In the genomic region with DNA sequence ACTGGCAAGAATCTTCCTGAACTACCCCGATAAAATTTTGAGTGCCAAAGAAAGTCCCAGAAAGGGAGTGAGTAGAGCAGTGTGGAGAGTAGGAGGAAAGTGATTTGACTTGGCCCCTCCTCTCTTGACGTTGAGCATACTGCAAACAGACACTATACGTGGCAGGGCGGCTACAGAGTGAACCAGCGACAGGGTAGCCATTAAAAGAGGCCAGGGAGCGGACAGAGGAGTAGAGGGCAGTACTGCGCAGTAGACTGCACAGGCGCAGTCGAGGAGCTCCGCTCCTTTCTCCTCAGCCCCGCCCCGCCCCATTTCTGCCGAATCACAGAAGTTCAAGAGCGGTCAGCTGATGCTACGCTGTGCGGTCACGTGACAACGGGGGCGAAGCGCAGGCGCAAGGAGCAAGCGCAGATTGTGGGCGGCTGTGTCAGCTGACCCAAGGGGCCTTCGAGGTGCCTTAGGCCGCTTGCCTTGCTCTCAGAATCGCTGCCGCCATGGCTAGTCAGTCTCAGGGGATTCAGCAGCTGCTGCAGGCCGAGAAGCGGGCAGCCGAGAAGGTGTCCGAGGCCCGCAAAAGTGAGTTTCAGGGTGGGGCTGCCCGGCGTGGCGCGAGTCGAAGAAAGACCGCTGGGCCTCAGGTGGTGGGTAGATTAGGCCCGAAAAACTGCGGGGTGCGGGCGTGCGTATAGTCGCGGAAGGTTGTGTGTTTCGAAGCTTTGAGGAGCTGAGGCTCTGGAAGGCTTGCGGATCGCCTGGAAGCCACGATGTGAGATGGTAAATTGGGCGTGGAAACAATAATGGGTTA, we compare ENCODE assay signal across 1 cellular context.
A peak's percentile ranks its signal among the peaks of the same experiment; 100 is the strongest.
TF ChIP-seq lines count a peak whose summit lies in the region.

A gene with protein sequence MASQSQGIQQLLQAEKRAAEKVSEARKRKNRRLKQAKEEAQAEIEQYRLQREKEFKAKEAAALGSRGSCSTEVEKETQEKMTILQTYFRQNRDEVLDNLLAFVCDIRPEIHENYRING (plus strand): TSS at position 425 of the 805 bp plus-strand sequence. CDS start 70 bp downstream, at position 495.

TF ChIP-seq in A549, 52 proteins besides CTCF, POLR2A, EP300 and RAD21 (continued from another document):
- TF ChIP-seq, protein P1, sequence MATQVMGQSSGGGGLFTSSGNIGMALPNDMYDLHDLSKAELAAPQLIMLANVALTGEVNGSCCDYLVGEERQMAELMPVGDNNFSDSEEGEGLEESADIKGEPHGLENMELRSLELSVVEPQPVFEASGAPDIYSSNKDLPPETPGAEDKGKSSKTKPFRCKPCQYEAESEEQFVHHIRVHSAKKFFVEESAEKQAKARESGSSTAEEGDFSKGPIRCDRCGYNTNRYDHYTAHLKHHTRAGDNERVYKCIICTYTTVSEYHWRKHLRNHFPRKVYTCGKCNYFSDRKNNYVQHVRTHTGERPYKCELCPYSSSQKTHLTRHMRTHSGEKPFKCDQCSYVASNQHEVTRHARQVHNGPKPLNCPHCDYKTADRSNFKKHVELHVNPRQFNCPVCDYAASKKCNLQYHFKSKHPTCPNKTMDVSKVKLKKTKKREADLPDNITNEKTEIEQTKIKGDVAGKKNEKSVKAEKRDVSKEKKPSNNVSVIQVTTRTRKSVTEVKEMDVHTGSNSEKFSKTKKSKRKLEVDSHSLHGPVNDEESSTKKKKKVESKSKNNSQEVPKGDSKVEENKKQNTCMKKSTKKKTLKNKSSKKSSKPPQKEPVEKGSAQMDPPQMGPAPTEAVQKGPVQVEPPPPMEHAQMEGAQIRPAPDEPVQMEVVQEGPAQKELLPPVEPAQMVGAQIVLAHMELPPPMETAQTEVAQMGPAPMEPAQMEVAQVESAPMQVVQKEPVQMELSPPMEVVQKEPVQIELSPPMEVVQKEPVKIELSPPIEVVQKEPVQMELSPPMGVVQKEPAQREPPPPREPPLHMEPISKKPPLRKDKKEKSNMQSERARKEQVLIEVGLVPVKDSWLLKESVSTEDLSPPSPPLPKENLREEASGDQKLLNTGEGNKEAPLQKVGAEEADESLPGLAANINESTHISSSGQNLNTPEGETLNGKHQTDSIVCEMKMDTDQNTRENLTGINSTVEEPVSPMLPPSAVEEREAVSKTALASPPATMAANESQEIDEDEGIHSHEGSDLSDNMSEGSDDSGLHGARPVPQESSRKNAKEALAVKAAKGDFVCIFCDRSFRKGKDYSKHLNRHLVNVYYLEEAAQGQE (IDR thresholded peaks at IDR 0.05), result no peak
- TF ChIP-seq PHF8 (IDR thresholded peaks at IDR 0.05; ENCODE audit: borderline replicate concordance, low read depth), result peak; percentile 91
- TF ChIP-seq TP53 (CRISPR knock-in tag; IDR thresholded peaks at IDR 0.05), result no peak
- TF ChIP-seq HOXA7 (CRISPR knock-in tag; IDR thresholded peaks at IDR 0.05), result no peak
- no peak for TF ChIP-seq TFCP2L1 (CRISPR knock-in tag; IDR thresholded peaks at IDR 0.05)
- TF ChIP-seq, protein P2, sequence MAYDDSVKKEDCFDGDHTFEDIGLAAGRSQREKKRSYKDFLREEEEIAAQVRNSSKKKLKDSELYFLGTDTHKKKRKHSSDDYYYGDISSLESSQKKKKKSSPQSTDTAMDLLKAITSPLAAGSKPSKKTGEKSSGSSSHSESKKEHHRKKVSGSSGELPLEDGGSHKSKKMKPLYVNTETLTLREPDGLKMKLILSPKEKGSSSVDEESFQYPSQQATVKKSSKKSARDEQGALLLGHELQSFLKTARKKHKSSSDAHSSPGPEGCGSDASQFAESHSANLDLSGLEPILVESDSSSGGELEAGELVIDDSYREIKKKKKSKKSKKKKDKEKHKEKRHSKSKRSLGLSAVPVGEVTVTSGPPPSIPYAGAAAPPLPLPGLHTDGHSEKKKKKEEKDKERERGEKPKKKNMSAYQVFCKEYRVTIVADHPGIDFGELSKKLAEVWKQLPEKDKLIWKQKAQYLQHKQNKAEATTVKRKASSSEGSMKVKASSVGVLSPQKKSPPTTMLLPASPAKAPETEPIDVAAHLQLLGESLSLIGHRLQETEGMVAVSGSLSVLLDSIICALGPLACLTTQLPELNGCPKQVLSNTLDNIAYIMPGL (CRISPR knock-in tag; IDR thresholded peaks at IDR 0.05; ENCODE audit: borderline replicate concordance), result no peak
- no peak for TF ChIP-seq CEBPB (IDR thresholded peaks at IDR 0.05)
- TF ChIP-seq HEYL (CRISPR knock-in tag; IDR thresholded peaks at IDR 0.05), result no peak
- peak; percentile 81; the same call in 1 of the 2 replicates for TF ChIP-seq KDM5A (IDR thresholded peaks at IDR 0.05)
- no peak for TF ChIP-seq CBX2 (IDR thresholded peaks at IDR 0.05; ENCODE audit: borderline replicate concordance, low read depth)
- no peak for TF ChIP-seq FOSB (CRISPR knock-in tag; IDR thresholded peaks at IDR 0.05)
- TF ChIP-seq, protein P3, sequence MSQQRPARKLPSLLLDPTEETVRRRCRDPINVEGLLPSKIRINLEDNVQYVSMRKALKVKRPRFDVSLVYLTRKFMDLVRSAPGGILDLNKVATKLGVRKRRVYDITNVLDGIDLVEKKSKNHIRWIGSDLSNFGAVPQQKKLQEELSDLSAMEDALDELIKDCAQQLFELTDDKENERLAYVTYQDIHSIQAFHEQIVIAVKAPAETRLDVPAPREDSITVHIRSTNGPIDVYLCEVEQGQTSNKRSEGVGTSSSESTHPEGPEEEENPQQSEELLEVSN (IDR thresholded peaks at IDR 0.05; ENCODE audit: borderline replicate concordance, low read depth), result peak; percentile 59; the same call in 1 of the 2 replicates
- TF ChIP-seq, protein P4, sequence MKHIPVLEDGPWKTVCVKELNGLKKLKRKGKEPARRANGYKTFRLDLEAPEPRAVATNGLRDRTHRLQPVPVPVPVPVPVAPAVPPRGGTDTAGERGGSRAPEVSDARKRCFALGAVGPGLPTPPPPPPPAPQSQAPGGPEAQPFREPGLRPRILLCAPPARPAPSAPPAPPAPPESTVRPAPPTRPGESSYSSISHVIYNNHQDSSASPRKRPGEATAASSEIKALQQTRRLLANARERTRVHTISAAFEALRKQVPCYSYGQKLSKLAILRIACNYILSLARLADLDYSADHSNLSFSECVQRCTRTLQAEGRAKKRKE (CRISPR knock-in tag; IDR thresholded peaks at IDR 0.05; ENCODE audit: low read depth), result no peak
- no peak for TF ChIP-seq POLR2AphosphoS2 (conservative IDR thresholded peaks at IDR 0.05; ENCODE audit: low read length)
- peak; percentile 12; the same call in 1 of the 2 replicates for TF ChIP-seq BHLHE40 (IDR thresholded peaks at IDR 0.05; ENCODE audit: low read depth, low read length)
- TF ChIP-seq RFX5 (IDR thresholded peaks at IDR 0.05), result no peak
- no peak for TF ChIP-seq CHD2 (IDR thresholded peaks at IDR 0.05; ENCODE audit: low read length, partially characterized antibody)
- no peak for TF ChIP-seq RCOR1 (IDR thresholded peaks at IDR 0.05; ENCODE audit: low read depth, low read length)
- no peak for TF ChIP-seq ZSCAN20 (CRISPR knock-in tag; IDR thresholded peaks at IDR 0.05)
- TF ChIP-seq RNF2 (IDR thresholded peaks at IDR 0.05; ENCODE audit: borderline replicate concordance, low read depth), result no peak
- TF ChIP-seq CBX8 (IDR thresholded peaks at IDR 0.05), result no peak
- TF ChIP-seq MYC (IDR thresholded peaks at IDR 0.05; ENCODE audit: borderline replicate concordance, low read length), result no peak
- TF ChIP-seq JUN (IDR thresholded peaks at IDR 0.05), result peak; percentile 77 to 87; a peak in 4 of 5 replicates
- TF ChIP-seq NPAS2 (CRISPR knock-in tag; IDR thresholded peaks at IDR 0.05; ENCODE audit: borderline replicate concordance), result no peak
- TF ChIP-seq MAFK (IDR thresholded peaks at IDR 0.05; ENCODE audit: partially characterized antibody), result peak; percentile 77
- peak; percentile 27; the same call in 1 of the 2 replicates for TF ChIP-seq NFE2L2 (conservative IDR thresholded peaks at IDR 0.05; ENCODE audit: low read length)
- peak; percentile 15; the same call in 1 of the 2 replicates for TF ChIP-seq GATA3 (IDR thresholded peaks at IDR 0.05; ENCODE audit: borderline replicate concordance)
- no peak for TF ChIP-seq KDM1A (IDR thresholded peaks at IDR 0.05; ENCODE audit: low read depth)
- TF ChIP-seq EHF (CRISPR knock-in tag; IDR thresholded peaks at IDR 0.05), result no peak
- TF ChIP-seq, protein P5, sequence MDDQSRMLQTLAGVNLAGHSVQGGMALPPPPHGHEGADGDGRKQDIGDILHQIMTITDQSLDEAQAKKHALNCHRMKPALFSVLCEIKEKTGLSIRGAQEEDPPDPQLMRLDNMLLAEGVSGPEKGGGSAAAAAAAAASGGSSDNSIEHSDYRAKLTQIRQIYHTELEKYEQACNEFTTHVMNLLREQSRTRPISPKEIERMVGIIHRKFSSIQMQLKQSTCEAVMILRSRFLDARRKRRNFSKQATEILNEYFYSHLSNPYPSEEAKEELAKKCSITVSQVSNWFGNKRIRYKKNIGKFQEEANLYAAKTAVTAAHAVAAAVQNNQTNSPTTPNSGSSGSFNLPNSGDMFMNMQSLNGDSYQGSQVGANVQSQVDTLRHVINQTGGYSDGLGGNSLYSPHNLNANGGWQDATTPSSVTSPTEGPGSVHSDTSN (IDR thresholded peaks at IDR 0.05), result 0 out of 2 replicates have a peak, but pooled peaks have one; percentile 39
- TF ChIP-seq EHMT2 (IDR thresholded peaks at IDR 0.05; ENCODE audit: low read depth), result no peak
- TF ChIP-seq RARB (CRISPR knock-in tag; IDR thresholded peaks at IDR 0.05), result no peak
- TF ChIP-seq, protein P6, sequence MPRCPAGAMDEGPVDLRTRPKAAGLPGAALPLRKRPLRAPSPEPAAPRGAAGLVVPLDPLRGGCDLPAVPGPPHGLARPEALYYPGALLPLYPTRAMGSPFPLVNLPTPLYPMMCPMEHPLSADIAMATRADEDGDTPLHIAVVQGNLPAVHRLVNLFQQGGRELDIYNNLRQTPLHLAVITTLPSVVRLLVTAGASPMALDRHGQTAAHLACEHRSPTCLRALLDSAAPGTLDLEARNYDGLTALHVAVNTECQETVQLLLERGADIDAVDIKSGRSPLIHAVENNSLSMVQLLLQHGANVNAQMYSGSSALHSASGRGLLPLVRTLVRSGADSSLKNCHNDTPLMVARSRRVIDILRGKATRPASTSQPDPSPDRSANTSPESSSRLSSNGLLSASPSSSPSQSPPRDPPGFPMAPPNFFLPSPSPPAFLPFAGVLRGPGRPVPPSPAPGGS (IDR thresholded peaks at IDR 0.05), result peak; percentile 45; the same call in 2 of the 3 replicates
- no peak for TF ChIP-seq FOSL2 (IDR thresholded peaks at IDR 0.05)
- peak; percentile 38; the same call in 1 of the 2 replicates for TF ChIP-seq FOSL2 (CRISPR knock-in tag; IDR thresholded peaks at IDR 0.05)
- TF ChIP-seq SMC3 (IDR thresholded peaks at IDR 0.05), result 0 out of 3 replicates have a peak, but pooled peaks have one; percentile 22
- no peak for TF ChIP-seq HOXB5 (CRISPR knock-in tag; IDR thresholded peaks at IDR 0.05)
- TF ChIP-seq, protein P7, sequence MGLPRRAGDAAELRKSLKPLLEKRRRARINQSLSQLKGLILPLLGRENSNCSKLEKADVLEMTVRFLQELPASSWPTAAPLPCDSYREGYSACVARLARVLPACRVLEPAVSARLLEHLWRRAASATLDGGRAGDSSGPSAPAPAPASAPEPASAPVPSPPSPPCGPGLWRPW (IDR thresholded peaks at IDR 0.05), result no peak
- TF ChIP-seq ZFP36 (IDR thresholded peaks at IDR 0.05; ENCODE audit: borderline replicate concordance, partially characterized antibody), result no peak
- no peak for TF ChIP-seq SREBF2 (IDR thresholded peaks at IDR 0.05)
